ENCODE assay signal across 8 cellular contexts in genomic region chr14:74478996-74479635, GRCh38. TPM values are rescaled to one million over a fixed set of nuclear protein-coding genes. Genes with fewer than 3 reads are reported as not detected.
A peak's percentile ranks its signal among the peaks of the same experiment; 100 is the strongest.
DNase-seq lines count a peak whose midpoint lies in the region; ATAC-seq and TF ChIP-seq lines count a peak whose summit lies in the region.

No MANE protein-coding gene starts in this region.

- peak; percentile 7 for DNase-seq in NCI-H526 treated with DMSO at 0.1 percent for 48 hours (lab: John Stamatoyannopoulos, UW)
- DNase-seq in epithelial cell of esophagus (ENCODE audit: low read depth): peak; percentile 38
- no peak for DNase-seq in psoas muscle
- DNase-seq in activated T-cell treated with anti-CD3 and anti-CD28 coated beads, Interleukin-2, amount 50 U/mL, for 4 hours: no peak
- DNase-seq in NAMALWA (ENCODE audit: low spot score): no peak
- no peak for DNase-seq in stimulated activated CD4-positive, alpha-beta T cell treated with anti-CD3 and anti-CD28 coated beads, Interleukin-4, amount 100 ng/mL, for 1 hour
- no peak for DNase-seq in activated naive CD4-positive, alpha-beta T cell treated with anti-CD3 and anti-CD28 coated beads, Interleukin-2, amount 50 U/mL, for 72 hours (ENCODE audit: low spot score in 2 of 2)

- H3K9me3 ChIP-seq in psoas muscle: no peaks in the 10 kb centered on the region

- H3K27ac ChIP-seq in psoas muscle: no peak overlapping the region

- TF ChIP-seq CTCF in GM12872 (IDR thresholded peaks at IDR 0.05; ENCODE audit: insufficient read depth, low read depth, low read length) (peak; percentile 36; the same call in 2 of the 3 replicates), epithelial cell of esophagus (IDR thresholded peaks at IDR 0.05; ENCODE audit: insufficient read depth, low read depth, low read length, missing control alignments) (peak; percentile 78), psoas muscle (IDR thresholded peaks at IDR 0.05) (peak; percentile 72)

- no peak for ATAC-seq in psoas muscle
- no peak for ATAC-seq in activated T-cell treated with anti-CD3 and anti-CD28 coated beads, Interleukin-2, amount 50 U/mL, for 4 hours
- no peak for ATAC-seq in activated naive CD4-positive, alpha-beta T cell treated with anti-CD3 and anti-CD28 coated beads, Interleukin-2, amount 50 U/mL, for 72 hours

- intact Hi-C loops in psoas muscle (cut with DNase I): loop anchor here in 1 of 2 donors (2.0 kb wide), 1 partner anchor 116 kb away; no protein-coding TSS in a partner anchor

- peaks cover 24% of the 10 kb centered on the region for H3K4me1 ChIP-seq in psoas muscle

- peaks cover 36% of the 10 kb centered on the region for H3K36me3 Mint-ChIP-seq in activated T-cell treated with anti-CD3 and anti-CD28 coated beads, Interleukin-2, amount 50 U/mL, for 4 hours (ENCODE audit: insufficient read depth)
- H3K36me3 Mint-ChIP-seq in activated naive CD4-positive, alpha-beta T cell treated with anti-CD3 and anti-CD28 coated beads, Interleukin-2, amount 50 U/mL, for 72 hours: no peaks in the 10 kb centered on the region

- peaks cover 10 to 64% of the 10 kb centered on the region in 2 donors for H3K36me3 ChIP-seq in psoas muscle (ENCODE audit: insufficient read depth in 1 of 2, low read depth in 1 of 2)

- H3K4me1 Mint-ChIP-seq in activated T-cell treated with anti-CD3 and anti-CD28 coated beads, Interleukin-2, amount 50 U/mL, for 4 hours (ENCODE audit: low read depth): no peaks in the 10 kb centered on the region

- no peak overlapping the region for H3K27ac Mint-ChIP-seq in activated naive CD4-positive, alpha-beta T cell treated with anti-CD3 and anti-CD28 coated beads, Interleukin-2, amount 50 U/mL, for 72 hours

- H3K9me3 Mint-ChIP-seq in activated T-cell treated with anti-CD3 and anti-CD28 coated beads, Interleukin-2, amount 50 U/mL, for 4 hours: no peaks in the 10 kb centered on the region
- no peaks in the 10 kb centered on the region for H3K9me3 Mint-ChIP-seq in activated naive CD4-positive, alpha-beta T cell treated with anti-CD3 and anti-CD28 coated beads, Interleukin-2, amount 50 U/mL, for 72 hours

- no peaks in the 10 kb centered on the region for H3K27me3 ChIP-seq in psoas muscle (ENCODE audit: insufficient read depth in 3 of 3, low read length in 2 of 3)

- H3K4me3 Mint-ChIP-seq in activated T-cell treated with anti-CD3 and anti-CD28 coated beads, Interleukin-2, amount 50 U/mL, for 4 hours: no peak overlapping the region

- H3K4me3 ChIP-seq in epithelial cell of esophagus (ENCODE audit: low read length) (no peak overlapping the region), psoas muscle (no peak overlapping the region)

- no peaks in the 10 kb centered on the region for H3K27me3 Mint-ChIP-seq in activated T-cell treated with anti-CD3 and anti-CD28 coated beads, Interleukin-2, amount 50 U/mL, for 4 hours (ENCODE audit: low read depth)

- WGBS in psoas muscle, 3 donors: 96 to 100% (median 99%) methylated on average over 2 of the region's 2 CpGs

RNA-seq across cellular contexts. Expression of gene NPC2, which starts 14.0 kb away (rescaled TPM):
- 10 to 100 TPM; 31.6 to 42.5 (median 35.0) TPM for total RNA-seq in psoas muscle
- polyA plus RNA-seq in psoas muscle: 10 to 100 TPM; 28.2 to 30.7 (median 29.3) TPM
- total RNA-seq in activated T-cell treated with anti-CD3 and anti-CD28 coated beads, Interleukin-2, amount 50 U/mL, for 4 hours: 10 to 100 TPM in 2 of 3 donors, 1 to 10 TPM in 1; 10.0 to 11.7 (median 11.1) TPM
- 10 to 100 TPM; 28.0 to 54.9 TPM for total RNA-seq in activated naive CD4-positive, alpha-beta T cell treated with anti-CD3 and anti-CD28 coated beads, Interleukin-2, amount 50 U/mL, for 72 hours

RNA-seq across cellular contexts. Expression of gene ISCA2, which starts 14.4 kb away (rescaled TPM):
- total RNA-seq in psoas muscle: 10 to 100 TPM; 24.5 to 38.8 (median 26.0) TPM
- 10 to 100 TPM; 19.9 to 26.9 (median 24.5) TPM for polyA plus RNA-seq in psoas muscle
- 10 to 100 TPM; 25.9 to 28.6 (median 28.0) TPM for total RNA-seq in activated T-cell treated with anti-CD3 and anti-CD28 coated beads, Interleukin-2, amount 50 U/mL, for 4 hours
- total RNA-seq in activated naive CD4-positive, alpha-beta T cell treated with anti-CD3 and anti-CD28 coated beads, Interleukin-2, amount 50 U/mL, for 72 hours: 10 to 100 TPM; 30.7 to 34.5 TPM

RNA-seq across cellular contexts. Expression of gene SYNDIG1L, which starts 53.1 kb away (rescaled TPM):
- not detected for total RNA-seq in psoas muscle
- not detected for polyA plus RNA-seq in psoas muscle
- not detected for total RNA-seq in activated T-cell treated with anti-CD3 and anti-CD28 coated beads, Interleukin-2, amount 50 U/mL, for 4 hours
- not detected for total RNA-seq in activated naive CD4-positive, alpha-beta T cell treated with anti-CD3 and anti-CD28 coated beads, Interleukin-2, amount 50 U/mL, for 72 hours

Comparison
In these comparisons a context has a peak if more than half of its experiments do, and no peak if none do; other contexts are left out.
1. DNase-seq: peak in NCI-H526 treated with DMSO at 0.1 percent for 48 hours (single experiment) and epithelial cell of esophagus (single experiment); none in psoas muscle (0 of 2), activated T-cell treated with anti-CD3 and anti-CD28 coated beads, Interleukin-2, amount 50 U/mL, for 4 hours (single experiment), NAMALWA (single experiment), stimulated activated CD4-positive, alpha-beta T cell treated with anti-CD3 and anti-CD28 coated beads, Interleukin-4, amount 100 ng/mL, for 1 hour (single experiment) and activated naive CD4-positive, alpha-beta T cell treated with anti-CD3 and anti-CD28 coated beads, Interleukin-2, amount 50 U/mL, for 72 hours (0 of 2).
2. Peak in every context shown above with its lines, with median percentiles within 50 percentile points of each other: CTCF ChIP-seq.